22 cellular contexts compared by ENCODE assay signal in the genomic region with DNA sequence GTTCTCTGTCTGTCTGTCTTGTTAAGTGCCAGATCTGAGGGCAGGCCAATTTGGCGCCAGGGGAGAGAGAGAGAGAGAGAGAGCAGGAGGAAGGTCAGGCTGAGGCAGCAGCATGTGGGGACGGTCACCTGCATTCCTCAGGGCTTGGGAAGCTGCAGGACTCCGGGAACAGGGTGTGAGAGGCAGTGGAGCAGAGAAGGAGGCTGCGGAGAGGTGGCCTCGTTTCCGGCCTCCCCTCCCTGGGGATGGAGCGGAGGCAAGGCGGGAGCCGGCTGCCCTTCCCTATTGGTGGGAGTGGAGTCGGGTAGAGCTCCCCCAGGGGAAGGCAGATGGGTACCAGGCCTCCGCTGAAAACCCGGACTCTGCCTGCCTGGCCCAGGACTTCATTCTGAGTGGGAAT. TPM values are rescaled to one million over a fixed set of nuclear protein-coding genes. Genes with fewer than 3 reads are reported as not detected.
DNase-seq lines count a peak whose midpoint lies in the region; ATAC-seq, FAIRE-seq and TF ChIP-seq lines count a peak whose summit lies in the region.
"Had no signal": no experiment of that assay in that cellular context is flagged by ENCODE, and none has a peak within 500 bp of the region (broad histone marks: within the 10 kb centered on the region; RNA-seq: fewer than 3 reads in every experiment).

No MANE protein-coding gene starts in this region.

- TF ChIP-seq CTCF in GM23338 (conservative IDR thresholded peaks at IDR 0.05; ENCODE audit: low read depth in 2 of 2): no peak
- TF ChIP-seq CTCF in glutamatergic neuron (IDR thresholded peaks at IDR 0.05; ENCODE audit: partially characterized antibody, unreplicated experiment): no peak

- H3K23ac ChIP-seq in trophoblast cell (ENCODE audit: low read length): no peak overlapping the region

- H4K12ac ChIP-seq in trophoblast cell (ENCODE audit: low read depth, low read length): no peak overlapping the region

- peak overlapping the region; percentile 10 for H2AK5ac ChIP-seq in trophoblast cell (ENCODE audit: low read length)

- H2BK120ac ChIP-seq in trophoblast cell (ENCODE audit: insufficient read depth, low read length, poor library complexity): no peak overlapping the region

- H3K4me3 ChIP-seq in GM23338 (no peak overlapping the region), trophoblast cell (ENCODE audit: low read depth, low read length) (no peak overlapping the region)
- H3K4me3 ChIP-seq: MG63, prostate gland, thyroid gland had no signal

- H3K9me3 ChIP-seq in trophoblast cell (ENCODE audit: insufficient read depth, low read depth, low read length): no peaks in the 10 kb centered on the region
- H3K9me3 ChIP-seq: MG63, prostate gland, thyroid gland had no signal

- no peak overlapping the region for H3K18ac ChIP-seq in trophoblast cell (ENCODE audit: low read length)

- no peaks in the 10 kb centered on the region for H3K9me2 ChIP-seq in GM23338 (ENCODE audit: insufficient read depth)

- H4K91ac ChIP-seq in trophoblast cell (ENCODE audit: low read depth, low read length): no peak overlapping the region

- ATAC-seq in GM23338: peak; percentile 15
- no peak for ATAC-seq in HG03196 (IDR thresholded peaks at IDR 0.05; ENCODE audit: unreplicated experiment)
- ATAC-seq: HCT116 had no signal

- peak; percentile 55 for FAIRE-seq in RCC 7860 (lab: Jason Lieb, UNC)

- no CpG with 5 or more reads among the region's 12 CpGs for WGBS in trophoblast cell (ENCODE audit: extremely low coverage, insufficient coverage, insufficient read length)

- peaks cover 65% of the 10 kb centered on the region for H3K4me1 Mint-ChIP-seq in GM23338
- H3K4me1 Mint-ChIP-seq in glutamatergic neuron (ENCODE audit: low read depth, unreplicated experiment): peaks cover 47% of the 10 kb centered on the region
- H3K4me1 Mint-ChIP-seq: IgD-negative memory B cell had no signal

- peak overlapping the region; percentile 51; the same call in 1 of the 2 replicates for H3K4me2 ChIP-seq in GM23338
- H3K4me2 ChIP-seq in trophoblast cell (ENCODE audit: low read length): no peak overlapping the region

- no peaks in the 10 kb centered on the region for H4K20me1 ChIP-seq in GM23338 (replicated peaks; ENCODE audit: insufficient read depth)

- H3K4me3 Mint-ChIP-seq in GM23338 (no peak overlapping the region), glutamatergic neuron (ENCODE audit: unreplicated experiment) (peak overlapping the region; percentile 66)
- H3K4me3 Mint-ChIP-seq: activated CD4-positive, alpha-beta T cell treated with anti-CD3 and anti-CD28 coated beads, Interleukin-2, amount 10 ng/mL, durations not matched to agents 24 days and 14 days; IgD-negative memory B cell; nephron had no signal

- H3K27me3 ChIP-seq in GM23338 (ENCODE audit: insufficient read depth) (no peaks in the 10 kb centered on the region), trophoblast cell (ENCODE audit: insufficient read depth, low read length) (no peaks in the 10 kb centered on the region)
- H3K27me3 ChIP-seq: foreskin keratinocyte, MG63, thyroid gland had no signal

- no peak overlapping the region for H2BK12ac ChIP-seq in trophoblast cell (ENCODE audit: low read length)

- H3K27ac Mint-ChIP-seq in GM23338: no peak overlapping the region
- H3K27ac Mint-ChIP-seq in glutamatergic neuron (ENCODE audit: unreplicated experiment): peak overlapping the region; percentile 94
- H3K27ac Mint-ChIP-seq: activated CD4-positive, alpha-beta T cell treated with anti-CD3 and anti-CD28 coated beads, Interleukin-2, amount 10 ng/mL, durations not matched to agents 24 days and 14 days; activated T-helper 2 cell treated with anti-CD3 and anti-CD28 coated beads, Interferon-gamma antibody, Interleukin-2, Interleukin-4, amounts not matched to agents 10 μg/mL and 5 μg/mL and 100 μg/mL, durations not matched to agents 14 hours and 24 hours and 36 hours; IgD-negative memory B cell; nephron had no signal

- DNase-seq in GM23338 (ENCODE audit: low spot score): peak; percentile 48
- peak; percentile 72 for DNase-seq in RCC 7860 (ENCODE audit: low spot score)
- DNase-seq in glutamatergic neuron: peak; percentile 61
- DNase-seq in trophoblast cell: no peak
- DNase-seq in NCI-H2171 (lab: John Stamatoyannopoulos, UW): no peak
- DNase-seq in cerebellum (ENCODE audit: low spot score): no peak
- DNase-seq: activated CD4-positive, alpha-beta T cell treated with anti-CD3 and anti-CD28 coated beads, Interleukin-2, amount 10 ng/mL, durations not matched to agents 24 days and 14 days; DMS79 treated with DMSO at 0.1 percent for 48 hours; foreskin keratinocyte; kidney glomerular epithelial cell; MG63; NCI-H146; NCI-H748 treated with DMSO at 0.1 percent for 48 hours; SHP77 treated with DMSO at 0.1 percent for 48 hours; stimulated activated naive CD4-positive, alpha-beta T cell treated with Interleukin-2 at 50 U/mL for 16 hours; thyroid gland had no signal

- peaks cover 52% of the 10 kb centered on the region for H3K79me2 ChIP-seq in GM23338 (replicated peaks; ENCODE audit: insufficient read depth)
- H3K79me2 ChIP-seq in trophoblast cell (ENCODE audit: control insufficient read depth, insufficient read depth, low read length, poor library complexity): peaks cover 4% of the 10 kb centered on the region

- no peak overlapping the region for H3K9ac ChIP-seq in trophoblast cell (ENCODE audit: low read length)

- peaks cover 5% of the 10 kb centered on the region for H3K79me1 ChIP-seq in trophoblast cell (ENCODE audit: low read length)

- H2AFZ ChIP-seq in GM23338: no peak overlapping the region
- no peak overlapping the region for H2AFZ ChIP-seq in trophoblast cell (ENCODE audit: insufficient read depth, low read length, poor library complexity)

- H3K4me1 ChIP-seq in GM23338 (ENCODE audit: insufficient read depth) (peaks cover 62% of the 10 kb centered on the region), trophoblast cell (ENCODE audit: control insufficient read depth in 1 of 2, insufficient read depth in 2 of 2, low read length in 2 of 2) (peaks cover 8 to 15% of the 10 kb centered on the region in 2 experiments)
- H3K4me1 ChIP-seq: prostate gland had no signal

- no peak overlapping the region for H3K4ac ChIP-seq in trophoblast cell (ENCODE audit: low read depth, low read length)

- no peak overlapping the region for H3K14ac ChIP-seq in trophoblast cell (ENCODE audit: low read length)

- H3K27ac ChIP-seq in GM23338 (ENCODE audit: low read depth) (peak overlapping the region; percentile 52; the same call in 1 of the 2 replicates), trophoblast cell (ENCODE audit: low read depth, low read length) (no peak overlapping the region)
- H3K27ac ChIP-seq: foreskin keratinocyte, prostate gland, thyroid gland had no signal

- H3K27me3 Mint-ChIP-seq in GM23338 (ENCODE audit: insufficient read depth, low read depth, poor library complexity): peaks cover 4% of the 10 kb centered on the region
- H3K27me3 Mint-ChIP-seq in glutamatergic neuron (ENCODE audit: unreplicated experiment): peaks cover 2% of the 10 kb centered on the region

- H3K36me3 ChIP-seq in GM23338 (ENCODE audit: insufficient read depth) (no peaks in the 10 kb centered on the region), trophoblast cell (ENCODE audit: control insufficient read depth in 1 of 2, insufficient read depth in 2 of 2, low read length in 2 of 2) (peaks cover 0 to 2% of the 10 kb centered on the region in 2 experiments)
- H3K36me3 ChIP-seq: prostate gland, thyroid gland had no signal

- peaks cover 5% of the 10 kb centered on the region; the same call in 1 of the 3 replicates for H3K9me3 Mint-ChIP-seq in GM23338
- H3K9me3 Mint-ChIP-seq in glutamatergic neuron (ENCODE audit: unreplicated experiment): peaks cover 10% of the 10 kb centered on the region
- H3K9me3 Mint-ChIP-seq: activated CD4-positive, alpha-beta T cell treated with anti-CD3 and anti-CD28 coated beads, Interleukin-2, amount 10 ng/mL, durations not matched to agents 24 days and 14 days; activated T-helper 2 cell treated with anti-CD3 and anti-CD28 coated beads, Interferon-gamma antibody, Interleukin-2, Interleukin-4, amounts not matched to agents 10 μg/mL and 5 μg/mL and 100 μg/mL, durations not matched to agents 14 hours and 24 hours and 36 hours; nephron had no signal

- H2BK5ac ChIP-seq in trophoblast cell (ENCODE audit: low read depth, low read length, poor library complexity): no peak overlapping the region

- H3F3A ChIP-seq in GM23338 (replicated peaks; ENCODE audit: low read depth): peaks cover 18% of the 10 kb centered on the region; the same call in 1 of the 2 replicates

- H3K36me3 Mint-ChIP-seq in GM23338 (ENCODE audit: low read depth): peaks cover 11% of the 10 kb centered on the region
- no peaks in the 10 kb centered on the region for H3K36me3 Mint-ChIP-seq in glutamatergic neuron (ENCODE audit: unreplicated experiment)
- H3K36me3 Mint-ChIP-seq: IgD-negative memory B cell had no signal

- no peak overlapping the region for H4K8ac ChIP-seq in trophoblast cell (ENCODE audit: low read depth, low read length)

RNA-seq across cellular contexts. Expression of a gene that starts 9.7 kb away (rescaled TPM):
- total RNA-seq in GM23338 (2014; rRNA removed; shearing (Covaris generic)): 18.4 and 22.2 TPM in 2 replicates
- 7.1 and 8.4 TPM in 2 replicates for polyA plus RNA-seq in GM23338 (2016; fragmentation: Nextera tagmentation; extraction: Ambion mirVana)
- 24.2 TPM for total RNA-seq in glutamatergic neuron (ENCODE audit: unreplicated experiment)
- polyA plus RNA-seq in trophoblast cell (2013): 52.0 and 56.1 TPM in 2 replicates
- total RNA-seq in cerebellum: 16.5 TPM

Comparison
In these comparisons a context has a peak if more than half of its experiments do, and no peak if none do; other contexts are left out.
1. DNase-seq: peak in GM23338 (single experiment), RCC 7860 (single experiment) and glutamatergic neuron (single experiment); none in trophoblast cell (0 of 2), NCI-H2171 (single experiment) and cerebellum (single experiment).